ENCODE assay signal across 22 cellular contexts in genomic region chr2:60528366-60528765, GRCh38. TPM values are rescaled to one million over a fixed set of nuclear protein-coding genes. Genes with fewer than 3 reads are reported as not detected.
DNase-seq lines count a peak whose midpoint lies in the region; ATAC-seq, FAIRE-seq and TF ChIP-seq lines count a peak whose summit lies in the region.
"Had no signal": no experiment of that assay in that cellular context is flagged by ENCODE, and none has a peak within 500 bp of the region (broad histone marks: within the 10 kb centered on the region; RNA-seq: fewer than 3 reads in every experiment).

No MANE protein-coding gene starts in this region.

- no peak for TF ChIP-seq CTCF in WTC11 (IDR thresholded peaks at IDR 0.05)
- TF ChIP-seq CTCF in keratinocyte (optimal IDR thresholded peaks at IDR 0.05 in 1 of 3, IDR thresholded peaks at IDR 0.05 in 1 of 3, conservative IDR thresholded peaks at IDR 0.05 in 1 of 3; ENCODE audit: extremely low read depth in 1 of 3, insufficient read depth in 2 of 3, low read length in 3 of 3): no peak

- H3K36me3 Mint-ChIP-seq in WTC11: peaks cover 15% of the 10 kb centered on the region
- peaks cover 46% of the 10 kb centered on the region for H3K36me3 Mint-ChIP-seq in stimulated activated memory B cell treated with anti-CD40 and anti-IgM and Interleukin-4, amounts not matched to agents 10 μg/mL and 1 μg/mL and 100 μg/mL, for 72 hours
- H3K36me3 Mint-ChIP-seq: natural killer cell had no signal

- no peaks in the 10 kb centered on the region for H3K9me3 ChIP-seq in keratinocyte (ENCODE audit: control insufficient read depth, low read depth, low read length)
- H3K9me3 ChIP-seq: MG63 had no signal

- no peaks in the 10 kb centered on the region for H3K9me3 Mint-ChIP-seq in WTC11
- H3K9me3 Mint-ChIP-seq in stimulated activated memory B cell treated with anti-CD40 and anti-IgM and Interleukin-4, amounts not matched to agents 10 μg/mL and 1 μg/mL and 100 μg/mL, for 72 hours: no peaks in the 10 kb centered on the region
- H3K9me3 Mint-ChIP-seq: activated CD4-positive, alpha-beta T cell treated with anti-CD3 and anti-CD28 coated beads, Interleukin-2, amount 10 ng/mL, durations not matched to agents 24 days and 14 days; activated naive CD8-positive, alpha-beta T cell treated with anti-CD3 and anti-CD28 coated beads, Interleukin-2, amount 50 U/mL, for 24 hours; natural killer cell; stimulated activated naive CD8-positive, alpha-beta T cell treated with anti-CD3 and anti-CD28 coated beads, Interleukin-15, amount 100 ng/mL, for 72 hours had no signal

- peak overlapping the region; percentile 21 for H3K27ac Mint-ChIP-seq in WTC11
- peak overlapping the region; percentile 84 for H3K27ac Mint-ChIP-seq in stimulated activated memory B cell treated with anti-CD40 and anti-IgM and Interleukin-4, amounts not matched to agents 10 μg/mL and 1 μg/mL and 100 μg/mL, for 72 hours
- H3K27ac Mint-ChIP-seq: activated CD4-positive, alpha-beta T cell treated with anti-CD3 and anti-CD28 coated beads, Interleukin-2, amount 10 ng/mL, durations not matched to agents 24 days and 14 days; natural killer cell; stimulated activated naive CD8-positive, alpha-beta T cell treated with anti-CD3 and anti-CD28 coated beads, Interleukin-15, amount 100 ng/mL, for 72 hours had no signal

- FAIRE-seq in keratinocyte (lab: Jason Lieb, UNC): no peak
- FAIRE-seq: small intestine had no signal

- no peak overlapping the region for H3K4me3 Mint-ChIP-seq in WTC11
- peak overlapping the region; percentile 4 for H3K4me3 Mint-ChIP-seq in stimulated activated memory B cell treated with anti-CD40 and anti-IgM and Interleukin-4, amounts not matched to agents 10 μg/mL and 1 μg/mL and 100 μg/mL, for 72 hours
- H3K4me3 Mint-ChIP-seq: activated CD4-positive, alpha-beta T cell treated with anti-CD3 and anti-CD28 coated beads, Interleukin-2, amount 10 ng/mL, durations not matched to agents 24 days and 14 days; activated naive CD8-positive, alpha-beta T cell treated with anti-CD3 and anti-CD28 coated beads, Interleukin-2, amount 50 U/mL, for 24 hours; natural killer cell; stimulated activated naive CD8-positive, alpha-beta T cell treated with anti-CD3 and anti-CD28 coated beads, Interleukin-15, amount 100 ng/mL, for 72 hours had no signal

- H3K79me2 ChIP-seq in keratinocyte (ENCODE audit: control insufficient read depth, insufficient read depth, low read length): peaks cover 22% of the 10 kb centered on the region

- H3K4me1 ChIP-seq in keratinocyte (ENCODE audit: control insufficient read depth, extremely low read depth, insufficient read depth, low read length): peaks cover 57% of the 10 kb centered on the region

- peaks cover 0 to 3% of the 10 kb centered on the region in 2 experiments for H3K36me3 ChIP-seq in keratinocyte (ENCODE audit: control insufficient read depth in 2 of 2, extremely low read depth in 1 of 2, insufficient read depth in 2 of 2, low read length in 2 of 2)
- H3K36me3 ChIP-seq: brain microvascular endothelial cell, MG63 had no signal

- no peak for ATAC-seq in WTC11
- no peak for ATAC-seq in stimulated activated memory B cell treated with anti-CD40 and anti-IgM and Interleukin-4, amounts not matched to agents 10 μg/mL and 1 μg/mL and 100 μg/mL, for 72 hours
- no peak for ATAC-seq in HG02642 (IDR thresholded peaks at IDR 0.05; ENCODE audit: poor library complexity, unreplicated experiment)
- no peak for ATAC-seq in HG03457 (IDR thresholded peaks at IDR 0.05; ENCODE audit: unreplicated experiment)
- ATAC-seq: activated naive CD8-positive, alpha-beta T cell treated with anti-CD3 and anti-CD28 coated beads, Interleukin-2, amount 50 U/mL, for 24 hours; natural killer cell; stimulated activated naive CD8-positive, alpha-beta T cell treated with anti-CD3 and anti-CD28 coated beads, Interleukin-15, amount 100 ng/mL, for 72 hours had no signal

- H3K4me3 ChIP-seq in keratinocyte (ENCODE audit: control insufficient read depth in 2 of 3, extremely low read depth in 1 of 3, insufficient read depth in 2 of 3, low read depth in 1 of 3, low read length in 3 of 3): no peak overlapping the region
- H3K4me3 ChIP-seq: MG63 had no signal

- DNase-seq in EH (ENCODE audit: low read depth) (peak; percentile 53), WTC11 (ENCODE audit: low spot score) (no peak), keratinocyte (ENCODE audit: low read depth, low spot score) (no peak)
- DNase-seq in activated CD4-positive, alpha-beta T cell treated with anti-CD3 and anti-CD28 coated beads, Interleukin-2, amount 50 U/mL, for 48 hours: no peak
- DNase-seq: activated CD4-positive, alpha-beta T cell treated with anti-CD3 and anti-CD28 coated beads, Interleukin-2, amount 10 ng/mL, durations not matched to agents 24 days and 14 days; activated effector memory CD4-positive, alpha-beta T cell treated with Interleukin-2 at 50 U/mL for 16 hours; activated naive CD8-positive, alpha-beta T cell treated with anti-CD3 and anti-CD28 coated beads, Interleukin-2, amount 50 U/mL, for 24 hours; brain microvascular endothelial cell; cortex of kidney; MG63; natural killer cell; NCI-H146; NCI-H2171; NCI-H526 treated with DMSO at 0.1 percent for 48 hours; posterior cingulate gyrus; RPMI8226; small intestine; stimulated activated CD4-positive, alpha-beta T cell treated with anti-CD3 and anti-CD28 coated beads, Interleukin-2, amount 100 ng/mL, for 48 hours; stimulated activated naive CD8-positive, alpha-beta T cell treated with anti-CD3 and anti-CD28 coated beads, Interleukin-15, amount 100 ng/mL, for 72 hours had no signal

- dilution Hi-C loops in keratinocyte (cut with MboI; ENCODE audit: extremely low pct_ligation_motif_present, low sequenced_read_pairs): no loop called here

- peaks cover 92% of the 10 kb centered on the region for H3K4me1 Mint-ChIP-seq in WTC11
- H3K4me1 Mint-ChIP-seq in stimulated activated memory B cell treated with anti-CD40 and anti-IgM and Interleukin-4, amounts not matched to agents 10 μg/mL and 1 μg/mL and 100 μg/mL, for 72 hours: peaks cover 100% of the 10 kb centered on the region
- H3K4me1 Mint-ChIP-seq: activated CD4-positive, alpha-beta T cell treated with anti-CD3 and anti-CD28 coated beads, Interleukin-2, amount 10 ng/mL, durations not matched to agents 24 days and 14 days had no signal

- H2AFZ ChIP-seq in keratinocyte (ENCODE audit: control insufficient read depth, low read length): no peak overlapping the region

- CTCF ChIA-PET in WTC11 (lab: Charles Lee): interaction anchor here (1.0 kb wide), 1 partner anchor 22 kb away, joined by 4 read pairs; no protein-coding TSS in a partner anchor

- no peaks in the 10 kb centered on the region for H4K20me1 ChIP-seq in keratinocyte (ENCODE audit: control insufficient read depth, extremely low read depth, insufficient read depth, low read length)

- H3K27me3 Mint-ChIP-seq in WTC11 (ENCODE audit: low read depth): no peaks in the 10 kb centered on the region
- no peaks in the 10 kb centered on the region for H3K27me3 Mint-ChIP-seq in stimulated activated memory B cell treated with anti-CD40 and anti-IgM and Interleukin-4, amounts not matched to agents 10 μg/mL and 1 μg/mL and 100 μg/mL, for 72 hours

- POLR2A ChIA-PET in WTC11 (lab: Charles Lee): interaction anchor here (0.6 kb wide), 1 partner anchor 57 kb away, joined by 3 read pairs; no protein-coding TSS in a partner anchor

- no peaks in the 10 kb centered on the region for H3K27me3 ChIP-seq in keratinocyte (ENCODE audit: control insufficient read depth, extremely low read depth, insufficient read depth, low read length)
- H3K27me3 ChIP-seq: brain microvascular endothelial cell, MG63 had no signal

- H3K4me2 ChIP-seq in keratinocyte (ENCODE audit: control insufficient read depth, extremely low read depth, insufficient read depth, low read depth, low read length): peak overlapping the region; percentile 6

- no peaks in the 10 kb centered on the region for H3K9me1 ChIP-seq in keratinocyte (ENCODE audit: control insufficient read depth, extremely low read depth, insufficient read depth, low read length)

- H3K27ac ChIP-seq in keratinocyte (ENCODE audit: control insufficient read depth, insufficient read depth, low read length): no peak overlapping the region
- H3K27ac ChIP-seq: brain microvascular endothelial cell had no signal

- no peak overlapping the region for H3K9ac ChIP-seq in keratinocyte (ENCODE audit: control insufficient read depth, extremely low read depth, insufficient read depth, low read length)

TF ChIP-seq in WTC11, 78 proteins besides CTCF, POLR2A, EP300 and RAD21 (continues in another document):
- TF ChIP-seq ATF1 (CRISPR knock-in tag; IDR thresholded peaks at IDR 0.05) (no peak), STAT6 (CRISPR knock-in tag; conservative IDR thresholded peaks at IDR 0.05; ENCODE audit: low read depth) (no peak), ZNF263 (CRISPR knock-in tag; IDR thresholded peaks at IDR 0.05; ENCODE audit: low read depth) (no peak), FOXK1 (CRISPR knock-in tag; IDR thresholded peaks at IDR 0.05) (no peak), NR3C1 (CRISPR knock-in tag; conservative IDR thresholded peaks at IDR 0.05; ENCODE audit: low read depth) (no peak)

RNA-seq across cellular contexts. Expression of gene BCL11A, which starts 25.1 kb away (rescaled TPM):
- 45.0 to 53.2 TPM (median 46.8 TPM) in 3 replicates for total RNA-seq in WTC11 (2021)
- polyA plus RNA-seq in keratinocyte: 3.8 to 5.3 TPM (median 5.0 TPM) in 3 replicates
- 6.4 TPM for polyA plus RNA-seq in keratinocyte (2011; ENCODE audit: low read depth)
- 2.9 and 3.7 TPM in 2 replicates for polyA plus RNA-seq in keratinocyte (2011; cell fraction: cytosol; rRNA removed)
- polyA plus RNA-seq in keratinocyte (2011; cell fraction: nucleus; rRNA removed): 10.2 and 12.2 TPM in 2 replicates
- 4.8 and 12.4 TPM in 2 replicates for polyA plus RNA-seq in keratinocyte (2012; ENCODE audit: low replicate concordance)
- polyA minus RNA-seq in keratinocyte: 9.7 to 17.6 TPM (median 12.8 TPM) in 3 replicates
- 4.2 TPM for polyA minus RNA-seq in keratinocyte (2011; cell fraction: cytosol; rRNA and poly(A)+ RNA removed)
- 10.6 and 20.9 TPM in 2 replicates for polyA minus RNA-seq in keratinocyte (2011; cell fraction: nucleus; rRNA and poly(A)+ RNA removed)
- total RNA-seq: activated CD4-positive, alpha-beta T cell treated with anti-CD3 and anti-CD28 coated beads, Interleukin-2, amount 10 ng/mL, durations not matched to agents 24 days and 14 days had no signal
